In the genomic region with DNA sequence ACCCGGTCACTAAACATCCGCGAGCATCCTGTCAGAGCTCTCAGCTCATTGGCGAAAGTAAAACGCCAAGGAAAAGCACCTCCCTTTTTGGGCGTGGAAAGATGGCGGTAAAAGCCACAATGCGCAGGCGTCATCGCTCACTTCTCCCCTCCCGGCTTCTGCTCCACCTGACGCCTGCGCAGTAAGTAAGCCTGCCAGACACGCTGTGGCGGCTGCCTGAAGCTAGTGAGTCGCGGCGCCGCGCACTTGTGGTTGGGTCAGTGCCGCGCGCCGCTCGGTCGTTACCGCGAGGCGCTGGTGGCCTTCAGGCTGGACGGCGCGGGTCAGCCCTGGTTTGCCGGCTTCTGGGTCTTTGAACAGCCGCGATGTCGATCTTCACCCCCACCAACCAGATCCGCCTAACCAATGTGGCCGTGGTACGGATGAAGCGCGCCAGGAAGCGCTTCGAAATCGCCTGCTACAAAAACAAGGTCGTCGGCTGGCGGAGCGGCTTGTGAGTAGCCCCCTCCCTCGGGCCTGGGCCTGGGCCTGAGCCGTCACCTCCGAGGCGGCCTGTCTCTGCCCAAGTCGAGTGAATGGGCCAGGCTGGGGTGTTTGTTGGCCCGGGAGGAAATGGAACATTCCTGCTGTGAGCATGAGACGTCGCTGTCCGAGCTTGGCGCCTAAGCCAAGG, we compare ENCODE assay signal across 1 cellular context.
TF ChIP-seq lines count a peak whose summit lies in the region.
"Not testable (repeated sequence)": the region's sequence is repeated elsewhere in the genome, so short reads cannot be mapped to it uniquely, and the experiment has no call there.

No MANE protein-coding gene starts in this region.

TF ChIP-seq in K562, 482 proteins besides CTCF, POLR2A, EP300 and RAD21 (continued from another document and continues in another):
- TF ChIP-seq, protein P1, sequence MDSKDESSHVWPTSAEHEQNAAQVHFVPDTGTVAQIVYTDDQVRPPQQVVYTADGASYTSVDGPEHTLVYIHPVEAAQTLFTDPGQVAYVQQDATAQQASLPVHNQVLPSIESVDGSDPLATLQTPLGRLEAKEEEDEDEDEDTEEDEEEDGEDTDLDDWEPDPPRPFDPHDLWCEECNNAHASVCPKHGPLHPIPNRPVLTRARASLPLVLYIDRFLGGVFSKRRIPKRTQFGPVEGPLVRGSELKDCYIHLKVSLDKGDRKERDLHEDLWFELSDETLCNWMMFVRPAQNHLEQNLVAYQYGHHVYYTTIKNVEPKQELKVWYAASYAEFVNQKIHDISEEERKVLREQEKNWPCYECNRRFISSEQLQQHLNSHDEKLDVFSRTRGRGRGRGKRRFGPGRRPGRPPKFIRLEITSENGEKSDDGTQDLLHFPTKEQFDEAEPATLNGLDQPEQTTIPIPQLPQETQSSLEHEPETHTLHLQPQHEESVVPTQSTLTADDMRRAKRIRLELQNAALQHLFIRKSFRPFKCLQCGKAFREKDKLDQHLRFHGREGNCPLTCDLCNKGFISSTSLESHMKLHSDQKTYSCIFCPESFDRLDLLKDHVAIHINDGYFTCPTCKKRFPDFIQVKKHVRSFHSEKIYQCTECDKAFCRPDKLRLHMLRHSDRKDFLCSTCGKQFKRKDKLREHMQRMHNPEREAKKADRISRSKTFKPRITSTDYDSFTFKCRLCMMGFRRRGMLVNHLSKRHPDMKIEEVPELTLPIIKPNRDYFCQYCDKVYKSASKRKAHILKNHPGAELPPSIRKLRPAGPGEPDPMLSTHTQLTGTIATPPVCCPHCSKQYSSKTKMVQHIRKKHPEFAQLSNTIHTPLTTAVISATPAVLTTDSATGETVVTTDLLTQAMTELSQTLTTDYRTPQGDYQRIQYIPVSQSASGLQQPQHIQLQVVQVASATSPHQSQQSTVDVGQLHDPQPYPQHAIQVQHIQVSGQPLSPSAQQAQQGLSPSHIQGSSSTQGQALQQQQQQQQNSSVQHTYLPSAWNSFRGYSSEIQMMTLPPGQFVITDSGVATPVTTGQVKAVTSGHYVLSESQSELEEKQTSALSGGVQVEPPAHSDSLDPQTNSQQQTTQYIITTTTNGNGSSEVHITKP (IDR thresholded peaks at IDR 0.05; ENCODE audit: partially characterized antibody) = peak; percentile 87
- TF ChIP-seq TEAD1 (CRISPR knock-in tag; IDR thresholded peaks at IDR 0.05) (peak in 1 of 2 experiments; percentile 46; a peak in 1 of 4 replicates), GABPB1 (CRISPR knock-in tag; IDR thresholded peaks at IDR 0.05) (peak; percentile 92), TBL1XR1 (IDR thresholded peaks at IDR 0.05; ENCODE audit: low read length in 2 of 2) (0 out of 4 replicates have a peak, but pooled peaks of 1 of the 2 experiments have one; percentile 31), SIN3B (IDR thresholded peaks at IDR 0.05; ENCODE audit: low read depth) (peak; percentile 62), EP400 (IDR thresholded peaks at IDR 0.05) (peak; percentile 93), KDM4B (IDR thresholded peaks at IDR 0.05; ENCODE audit: borderline replicate concordance in 2 of 2, low read depth in 1 of 2) (peak in 1 of 2 experiments; percentile 57; a peak in 1 of 4 replicates), SIN3A (IDR thresholded peaks at IDR 0.05; ENCODE audit: borderline replicate concordance in 2 of 2, control insufficient read depth in 1 of 2, low read depth in 2 of 2, low read length in 2 of 2) (peak; percentile 41 to 75; a peak in 3 of 4 replicates), SMAD4 (CRISPR knock-in tag; conservative IDR thresholded peaks at IDR 0.05) (peak; percentile 37), ZNF589 (CRISPR knock-in tag; IDR thresholded peaks at IDR 0.05; ENCODE audit: low read depth) (0 out of 2 replicates have a peak, but pooled peaks have one; percentile 29)
- TF ChIP-seq, protein P2, sequence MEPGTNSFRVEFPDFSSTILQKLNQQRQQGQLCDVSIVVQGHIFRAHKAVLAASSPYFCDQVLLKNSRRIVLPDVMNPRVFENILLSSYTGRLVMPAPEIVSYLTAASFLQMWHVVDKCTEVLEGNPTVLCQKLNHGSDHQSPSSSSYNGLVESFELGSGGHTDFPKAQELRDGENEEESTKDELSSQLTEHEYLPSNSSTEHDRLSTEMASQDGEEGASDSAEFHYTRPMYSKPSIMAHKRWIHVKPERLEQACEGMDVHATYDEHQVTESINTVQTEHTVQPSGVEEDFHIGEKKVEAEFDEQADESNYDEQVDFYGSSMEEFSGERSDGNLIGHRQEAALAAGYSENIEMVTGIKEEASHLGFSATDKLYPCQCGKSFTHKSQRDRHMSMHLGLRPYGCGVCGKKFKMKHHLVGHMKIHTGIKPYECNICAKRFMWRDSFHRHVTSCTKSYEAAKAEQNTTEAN (CRISPR knock-in tag; IDR thresholded peaks at IDR 0.05) = 0 out of 2 replicates have a peak, but pooled peaks have one; percentile 53
- TF ChIP-seq, protein P3, sequence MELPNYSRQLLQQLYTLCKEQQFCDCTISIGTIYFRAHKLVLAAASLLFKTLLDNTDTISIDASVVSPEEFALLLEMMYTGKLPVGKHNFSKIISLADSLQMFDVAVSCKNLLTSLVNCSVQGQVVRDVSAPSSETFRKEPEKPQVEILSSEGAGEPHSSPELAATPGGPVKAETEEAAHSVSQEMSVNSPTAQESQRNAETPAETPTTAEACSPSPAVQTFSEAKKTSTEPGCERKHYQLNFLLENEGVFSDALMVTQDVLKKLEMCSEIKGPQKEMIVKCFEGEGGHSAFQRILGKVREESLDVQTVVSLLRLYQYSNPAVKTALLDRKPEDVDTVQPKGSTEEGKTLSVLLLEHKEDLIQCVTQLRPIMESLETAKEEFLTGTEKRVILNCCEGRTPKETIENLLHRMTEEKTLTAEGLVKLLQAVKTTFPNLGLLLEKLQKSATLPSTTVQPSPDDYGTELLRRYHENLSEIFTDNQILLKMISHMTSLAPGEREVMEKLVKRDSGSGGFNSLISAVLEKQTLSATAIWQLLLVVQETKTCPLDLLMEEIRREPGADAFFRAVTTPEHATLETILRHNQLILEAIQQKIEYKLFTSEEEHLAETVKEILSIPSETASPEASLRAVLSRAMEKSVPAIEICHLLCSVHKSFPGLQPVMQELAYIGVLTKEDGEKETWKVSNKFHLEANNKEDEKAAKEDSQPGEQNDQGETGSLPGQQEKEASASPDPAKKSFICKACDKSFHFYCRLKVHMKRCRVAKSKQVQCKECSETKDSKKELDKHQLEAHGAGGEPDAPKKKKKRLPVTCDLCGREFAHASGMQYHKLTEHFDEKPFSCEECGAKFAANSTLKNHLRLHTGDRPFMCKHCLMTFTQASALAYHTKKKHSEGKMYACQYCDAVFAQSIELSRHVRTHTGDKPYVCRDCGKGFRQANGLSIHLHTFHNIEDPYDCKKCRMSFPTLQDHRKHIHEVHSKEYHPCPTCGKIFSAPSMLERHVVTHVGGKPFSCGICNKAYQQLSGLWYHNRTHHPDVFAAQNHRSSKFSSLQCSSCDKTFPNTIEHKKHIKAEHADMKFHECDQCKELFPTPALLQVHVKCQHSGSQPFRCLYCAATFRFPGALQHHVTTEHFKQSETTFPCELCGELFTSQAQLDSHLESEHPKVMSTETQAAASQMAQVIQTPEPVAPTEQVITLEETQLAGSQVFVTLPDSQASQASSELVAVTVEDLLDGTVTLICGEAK (IDR thresholded peaks at IDR 0.05) = peak; percentile 97
- TF ChIP-seq, protein P3 (CRISPR knock-in tag; IDR thresholded peaks at IDR 0.05) = not testable (repeated sequence)
- TF ChIP-seq, protein P4, sequence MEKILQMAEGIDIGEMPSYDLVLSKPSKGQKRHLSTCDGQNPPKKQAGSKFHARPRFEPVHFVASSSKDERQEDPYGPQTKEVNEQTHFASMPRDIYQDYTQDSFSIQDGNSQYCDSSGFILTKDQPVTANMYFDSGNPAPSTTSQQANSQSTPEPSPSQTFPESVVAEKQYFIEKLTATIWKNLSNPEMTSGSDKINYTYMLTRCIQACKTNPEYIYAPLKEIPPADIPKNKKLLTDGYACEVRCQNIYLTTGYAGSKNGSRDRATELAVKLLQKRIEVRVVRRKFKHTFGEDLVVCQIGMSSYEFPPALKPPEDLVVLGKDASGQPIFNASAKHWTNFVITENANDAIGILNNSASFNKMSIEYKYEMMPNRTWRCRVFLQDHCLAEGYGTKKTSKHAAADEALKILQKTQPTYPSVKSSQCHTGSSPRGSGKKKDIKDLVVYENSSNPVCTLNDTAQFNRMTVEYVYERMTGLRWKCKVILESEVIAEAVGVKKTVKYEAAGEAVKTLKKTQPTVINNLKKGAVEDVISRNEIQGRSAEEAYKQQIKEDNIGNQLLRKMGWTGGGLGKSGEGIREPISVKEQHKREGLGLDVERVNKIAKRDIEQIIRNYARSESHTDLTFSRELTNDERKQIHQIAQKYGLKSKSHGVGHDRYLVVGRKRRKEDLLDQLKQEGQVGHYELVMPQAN (IDR thresholded peaks at IDR 0.05; ENCODE audit: borderline replicate concordance) = peak; percentile 59; the same call in 1 of the 2 replicates
- TF ChIP-seq, protein P5, sequence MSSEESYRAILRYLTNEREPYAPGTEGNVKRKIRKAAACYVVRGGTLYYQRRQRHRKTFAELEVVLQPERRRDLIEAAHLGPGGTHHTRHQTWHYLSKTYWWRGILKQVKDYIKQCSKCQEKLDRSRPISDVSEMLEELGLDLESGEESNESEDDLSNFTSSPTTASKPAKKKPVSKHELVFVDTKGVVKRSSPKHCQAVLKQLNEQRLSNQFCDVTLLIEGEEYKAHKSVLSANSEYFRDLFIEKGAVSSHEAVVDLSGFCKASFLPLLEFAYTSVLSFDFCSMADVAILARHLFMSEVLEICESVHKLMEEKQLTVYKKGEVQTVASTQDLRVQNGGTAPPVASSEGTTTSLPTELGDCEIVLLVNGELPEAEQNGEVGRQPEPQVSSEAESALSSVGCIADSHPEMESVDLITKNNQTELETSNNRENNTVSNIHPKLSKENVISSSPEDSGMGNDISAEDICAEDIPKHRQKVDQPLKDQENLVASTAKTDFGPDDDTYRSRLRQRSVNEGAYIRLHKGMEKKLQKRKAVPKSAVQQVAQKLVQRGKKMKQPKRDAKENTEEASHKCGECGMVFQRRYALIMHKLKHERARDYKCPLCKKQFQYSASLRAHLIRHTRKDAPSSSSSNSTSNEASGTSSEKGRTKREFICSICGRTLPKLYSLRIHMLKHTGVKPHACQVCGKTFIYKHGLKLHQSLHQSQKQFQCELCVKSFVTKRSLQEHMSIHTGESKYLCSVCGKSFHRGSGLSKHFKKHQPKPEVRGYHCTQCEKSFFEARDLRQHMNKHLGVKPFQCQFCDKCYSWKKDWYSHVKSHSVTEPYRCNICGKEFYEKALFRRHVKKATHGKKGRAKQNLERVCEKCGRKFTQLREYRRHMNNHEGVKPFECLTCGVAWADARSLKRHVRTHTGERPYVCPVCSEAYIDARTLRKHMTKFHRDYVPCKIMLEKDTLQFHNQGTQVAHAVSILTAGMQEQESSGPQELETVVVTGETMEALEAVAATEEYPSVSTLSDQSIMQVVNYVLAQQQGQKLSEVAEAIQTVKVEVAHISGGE (CRISPR knock-in tag; IDR thresholded peaks at IDR 0.05) = peak; percentile 93 to 97 (median 97)
- TF ChIP-seq, protein P6, sequence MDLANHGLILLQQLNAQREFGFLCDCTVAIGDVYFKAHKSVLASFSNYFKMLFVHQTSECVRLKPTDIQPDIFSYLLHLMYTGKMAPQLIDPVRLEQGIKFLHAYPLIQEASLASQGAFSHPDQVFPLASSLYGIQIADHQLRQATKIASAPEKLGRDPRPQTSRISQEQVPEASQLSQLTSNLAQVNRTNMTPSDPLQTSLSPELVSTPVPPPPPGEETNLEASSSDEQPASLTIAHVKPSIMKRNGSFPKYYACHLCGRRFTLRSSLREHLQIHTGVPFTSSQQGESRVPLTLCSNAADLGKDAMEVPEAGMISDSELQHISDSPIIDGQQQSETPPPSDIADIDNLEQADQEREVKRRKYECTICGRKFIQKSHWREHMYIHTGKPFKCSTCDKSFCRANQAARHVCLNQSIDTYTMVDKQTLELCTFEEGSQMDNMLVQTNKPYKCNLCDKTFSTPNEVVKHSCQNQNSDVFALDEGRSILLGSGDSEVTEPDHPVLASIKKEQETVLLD (IDR thresholded peaks at IDR 0.05) = peak; percentile 96
- TF ChIP-seq, protein P7, sequence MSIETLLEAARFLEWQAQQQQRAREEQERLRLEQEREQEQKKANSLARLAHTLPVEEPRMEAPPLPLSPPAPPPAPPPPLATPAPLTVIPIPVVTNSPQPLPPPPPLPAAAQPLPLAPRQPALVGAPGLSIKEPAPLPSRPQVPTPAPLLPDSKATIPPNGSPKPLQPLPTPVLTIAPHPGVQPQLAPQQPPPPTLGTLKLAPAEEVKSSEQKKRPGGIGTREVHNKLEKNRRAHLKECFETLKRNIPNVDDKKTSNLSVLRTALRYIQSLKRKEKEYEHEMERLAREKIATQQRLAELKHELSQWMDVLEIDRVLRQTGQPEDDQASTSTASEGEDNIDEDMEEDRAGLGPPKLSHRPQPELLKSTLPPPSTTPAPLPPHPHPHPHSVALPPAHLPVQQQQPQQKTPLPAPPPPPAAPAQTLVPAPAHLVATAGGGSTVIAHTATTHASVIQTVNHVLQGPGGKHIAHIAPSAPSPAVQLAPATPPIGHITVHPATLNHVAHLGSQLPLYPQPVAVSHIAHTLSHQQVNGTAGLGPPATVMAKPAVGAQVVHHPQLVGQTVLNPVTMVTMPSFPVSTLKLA (conservative IDR thresholded peaks at IDR 0.05) = peak; percentile 82 to 91
